In genomic region chr12:108850854-108851573, GRCh38 we compare ENCODE assay signal across 8 cellular contexts. TPM values are rescaled to one million over a fixed set of nuclear protein-coding genes. Genes with fewer than 3 reads are reported as not detected.
DNase-seq lines count a peak whose midpoint lies in the region; ATAC-seq, FAIRE-seq and TF ChIP-seq lines count a peak whose summit lies in the region.

No MANE protein-coding gene starts in this region.

- peak; percentile 56 for FAIRE-seq in GM12878 (lab: Jason Lieb, UNC)

- H3K9ac ChIP-seq in GM12878 (ENCODE audit: control insufficient read depth, insufficient read depth, low read length) = peak overlapping the region; percentile 21; the same call in 1 of the 2 replicates

- peak in 2 of 3 experiments; percentile 27 to 56; a peak in 4 of 6 replicates for TF ChIP-seq CTCF in GM12878 (IDR thresholded peaks at IDR 0.05 in 2 of 3, conservative IDR thresholded peaks at IDR 0.05 in 1 of 3; ENCODE audit: control insufficient read depth in 2 of 3, extremely low read depth in 1 of 3, insufficient read depth in 1 of 3, low read depth in 3 of 3, low read length in 3 of 3)

- no peak overlapping the region for H3K4me3 ChIP-seq in GM12878
- H3K4me3 ChIP-seq in mesodermal cell (ENCODE audit: extremely low read depth, insufficient read depth, low read length, poor library complexity, severe bottlenecking) = no peak overlapping the region

- ATAC-seq in HG03460 (IDR thresholded peaks at IDR 0.05; ENCODE audit: unreplicated experiment) = peak; percentile 69
- ATAC-seq in GM12878 = peak; percentile 82
- ATAC-seq in HG02571 (IDR thresholded peaks at IDR 0.05; ENCODE audit: unreplicated experiment) = no peak

- intact Hi-C loops in GM12878 (cut with micrococcal nuclease; ENCODE audit: unreplicated experiment) = loop anchor here (5.0 kb wide), 2 partner anchors 34 to 119 kb away; partner anchors contain the start of gene CORO1C

- no peaks in the 10 kb centered on the region for H4K20me1 ChIP-seq in GM12878 (ENCODE audit: control insufficient read depth, insufficient read depth)

- 54% methylated on average over 9 of the region's 9 CpGs for WGBS in GM12878 (ENCODE audit: insufficient coverage, insufficient replicate concordance, low lambda C conversion rate, missing lambda C conversion rate)
- 82 to 98% methylated on average over 2 to 6 of the region's 9 CpGs for WGBS in mesodermal cell (ENCODE audit: insufficient coverage in 2 of 2), 2 experiments

- H3K36me3 ChIP-seq in GM12878 (ENCODE audit: control insufficient read depth in 2 of 2, insufficient read depth in 2 of 2, low read length in 1 of 2) = peaks cover 3 to 17% of the 10 kb centered on the region in 2 experiments; a peak in 3 of 4 replicates
- peaks cover 85% of the 10 kb centered on the region for H3K36me3 ChIP-seq in mesodermal cell (ENCODE audit: control insufficient read depth, insufficient read depth, low read length)

- no peaks in the 10 kb centered on the region for H3K27me3 ChIP-seq in GM12878 (replicated peaks in 1 of 2; ENCODE audit: control insufficient read depth in 2 of 2, insufficient read depth in 2 of 2, low read length in 1 of 2)

- no peak overlapping the region for H2AFZ ChIP-seq in GM12878 (ENCODE audit: control insufficient read depth, low read depth, low read length)

- DNase-seq in SIG-M5 treated with dmso at 0.1 percent for 504 hours (lab: John Stamatoyannopoulos, UW; ENCODE audit: unreplicated experiment) = peak; percentile 75
- no peak for DNase-seq in SIG-M5 (lab: John Stamatoyannopoulos, UW)
- peak; percentile 79 for DNase-seq in GM12878 (ENCODE audit: low read depth, low spot score)
- DNase-seq in stimulated activated CD4-positive, alpha-beta T cell treated with anti-CD3 and anti-CD28 coated beads, Interleukin-12 subunit alpha, Interleukin-12 subunit beta, amount 100 ng/mL, for 4 hours = no peak
- DNase-seq in DMS79 (lab: John Stamatoyannopoulos, UW) = no peak

- SMC1A ChIA-PET in GM12878 (lab: Charles Lee; ENCODE audit: uncharacterized antibody, unreplicated experiment) = interaction anchor here (0.6 to 5.2 kb wide), 19 partner anchors 12 to 283 kb away, joined by 3 to 87 read pairs (median 6); no protein-coding TSS in a partner anchor

- H3K27ac ChIP-seq in GM12878 (ENCODE audit: control insufficient read depth, insufficient read depth) (peak overlapping the region; percentile 74), mesodermal cell (ENCODE audit: low read depth, low read length, severe bottlenecking) (peak overlapping the region; percentile 36)

- peaks cover 36% of the 10 kb centered on the region for H3K4me1 ChIP-seq in GM12878 (ENCODE audit: control insufficient read depth, insufficient read depth, low read length)
- H3K4me1 ChIP-seq in mesodermal cell (ENCODE audit: control insufficient read depth, insufficient read depth, low read length, poor library complexity, severe bottlenecking) = peaks cover 27% of the 10 kb centered on the region

- peak; percentile 66 to 84; a peak in 3 of 4 replicates for TF ChIP-seq EP300 in GM12878 (IDR thresholded peaks at IDR 0.05; ENCODE audit: borderline replicate concordance in 1 of 2, control insufficient read depth in 1 of 2, low read depth in 2 of 2, low read length in 2 of 2)

- CTCF ChIA-PET in GM12878 (lab: Yijun Ruan, JAX) = interaction anchor here (0.8 to 5.1 kb wide), 27 partner anchors 8 to 286 kb away, joined by 3 to 60 read pairs (median 6); no protein-coding TSS in a partner anchor

- TSS peak; percentile 92 for BruUV-seq in GM12878 (replicated peaks; lab: Mats Ljungman, UMichigan)

- RAD21 ChIA-PET in GM12878 (lab: Charles Lee; ENCODE audit: unreplicated experiment) = interaction anchor here (0.7 to 4.8 kb wide), 30 partner anchors 8 to 289 kb away, joined by 3 to 65 read pairs (median 6); partner anchors contain the start of genes ISCU and SELPLG

- H3K4me2 ChIP-seq in GM12878 (ENCODE audit: control insufficient read depth, insufficient read depth) = peak overlapping the region; percentile 63

- peak; percentile 67; the same call in 1 of the 2 replicates for TF ChIP-seq RAD21 in GM12878 (IDR thresholded peaks at IDR 0.05; ENCODE audit: insufficient read depth, low read depth, low read length)

- peaks cover 49% of the 10 kb centered on the region for H3K79me2 ChIP-seq in GM12878 (ENCODE audit: control insufficient read depth, insufficient read depth, low read length)

- in situ Hi-C loops in GM12878 (cut with MboI) = loop anchor here (5.0 kb wide), 1 partner anchor 284 kb away; no protein-coding TSS in a partner anchor

- no peaks in the 10 kb centered on the region; the same call in 2 of the 3 replicates for H3K9me3 ChIP-seq in GM12878 (replicated peaks; ENCODE audit: control insufficient read depth, insufficient read depth, low read length)
- no peaks in the 10 kb centered on the region for H3K9me3 ChIP-seq in mesodermal cell (ENCODE audit: control insufficient read depth, low read length)

- POLR2A ChIA-PET in GM12878 (lab: Charles Lee) = interaction anchor here (0.8 to 4.6 kb wide), 15 partner anchors 9 to 286 kb away, joined by 3 to 40 read pairs (median 5); partner anchors contain the start of gene SSH1

- TF ChIP-seq POLR2A in GM12878 (IDR thresholded peaks at IDR 0.05; ENCODE audit: low read depth, low read length) = no peak

TF ChIP-seq in GM12878, 131 proteins besides CTCF, POLR2A, EP300 and RAD21 (continues in another document):
- TF ChIP-seq ZBTB11 (CRISPR knock-in tag; IDR thresholded peaks at IDR 0.05) (no peak), CHD2 (IDR thresholded peaks at IDR 0.05; ENCODE audit: borderline replicate concordance, low read depth, low read length) (peak; percentile 89), EGR1 (IDR thresholded peaks at IDR 0.05; ENCODE audit: borderline replicate concordance in 1 of 2, low read depth in 2 of 2, low read length in 2 of 2) (no peak), RFX5 (IDR thresholded peaks at IDR 0.05; ENCODE audit: low read depth, low read length) (peak; percentile 95), WRNIP1 (IDR thresholded peaks at IDR 0.05; ENCODE audit: borderline replicate concordance, low read depth, low read length) (no peak)

RNA-seq across cellular contexts. Expression of gene SSH1, which starts 6.4 kb away (rescaled TPM):
- total RNA-seq in GM12878 (2013; cell fraction: nucleolus; rRNA removed) = 94.7 and 103 TPM in 2 replicates
- total RNA-seq in GM12878 (2014; rRNA removed) (7.1 and 7.2 TPM in 2 replicates), GM12878 (2014; rRNA removed; fragmentation: Illumina TruSeq; extraction: Trizol) (5.6 and 7.3 TPM in 2 replicates), GM12878 (2021) (28.6 and 29.9 TPM in 2 replicates)
- 5.3 TPM for polyA plus RNA-seq in GM12878 (2011; ENCODE audit: low read depth)
- polyA plus RNA-seq in GM12878 (2011; rRNA removed) (17.7 and 23.7 TPM in 2 replicates), GM12878 (2014; fragmentation: Illumina TruSeq; extraction: Trizol) (10.6 and 10.8 TPM in 2 replicates), GM12878 (2014; fragmentation: Nextera tagmentation; extraction: Ambion mirVana) (1 to 10 TPM; 1.5 to 1.6 TPM), GM12878 (2014; rRNA removed) (11.8 and 12.4 TPM in 2 replicates), GM12878 (2016; fragmentation: Nextera tagmentation; extraction: Ambion mirVana) (10 to 100 TPM; 12.1 to 12.7 TPM)
- 20.9 and 21.1 TPM in 2 replicates for polyA plus RNA-seq in GM12878 (2011; cell fraction: cytosol; rRNA removed)
- polyA plus RNA-seq in GM12878 (2011; cell fraction: nucleus; rRNA removed) = 27.3 and 35.4 TPM in 2 replicates
- polyA plus RNA-seq in GM12878 (2012) = 10.0 and 10.9 TPM in 2 replicates
- polyA minus RNA-seq in GM12878 (2011; rRNA and poly(A)+ RNA removed) = 33.6 and 36.7 TPM in 2 replicates
- 11.8 and 12.2 TPM in 2 replicates for polyA minus RNA-seq in GM12878 (2011; cell fraction: cytosol; rRNA and poly(A)+ RNA removed)
- polyA minus RNA-seq in GM12878 (2011; cell fraction: nucleus; rRNA and poly(A)+ RNA removed) = 15.5 and 33.2 TPM in 2 replicates
- 39.1 TPM for polyA plus RNA-seq in mesodermal cell (2013, experiment 1 of 2)
- polyA plus RNA-seq in mesodermal cell (2013, experiment 2 of 2) = 31.0 TPM

RNA-seq across cellular contexts. Expression of gene DAO, which starts 28.9 kb away (rescaled TPM):
- not detected in 2 replicates for total RNA-seq in GM12878 (2013; cell fraction: nucleolus; rRNA removed)
- not detected in 2 replicates for total RNA-seq in GM12878 (2014; rRNA removed)
- not detected in 2 replicates for total RNA-seq in GM12878 (2014; rRNA removed; fragmentation: Illumina TruSeq; extraction: Trizol)
- not detected in 2 replicates for total RNA-seq in GM12878 (2021)
- not detected for polyA plus RNA-seq in GM12878 (2011; ENCODE audit: low read depth)
- polyA plus RNA-seq in GM12878 (2011; rRNA removed) = 0.15 TPM in 1 of 2 replicates, not detected in the other
- not detected in 2 replicates for polyA plus RNA-seq in GM12878 (2011; cell fraction: cytosol; rRNA removed)
- 0.23 and 0.30 TPM in 2 replicates for polyA plus RNA-seq in GM12878 (2011; cell fraction: nucleus; rRNA removed)
- not detected in 2 replicates for polyA plus RNA-seq in GM12878 (2012)
- polyA plus RNA-seq in GM12878 (2014; fragmentation: Illumina TruSeq; extraction: Trizol) = not detected in 2 replicates
- polyA plus RNA-seq in GM12878 (2014; fragmentation: Nextera tagmentation; extraction: Ambion mirVana) = not detected
- polyA plus RNA-seq in GM12878 (2014; rRNA removed) = not detected in 2 replicates
- not detected for polyA plus RNA-seq in GM12878 (2016; fragmentation: Nextera tagmentation; extraction: Ambion mirVana)
- polyA minus RNA-seq in GM12878 (2011; rRNA and poly(A)+ RNA removed) = not detected in 2 replicates
- not detected in 2 replicates for polyA minus RNA-seq in GM12878 (2011; cell fraction: cytosol; rRNA and poly(A)+ RNA removed)
- polyA minus RNA-seq in GM12878 (2011; cell fraction: nucleus; rRNA and poly(A)+ RNA removed) = not detected in 2 replicates
- not detected for polyA plus RNA-seq in mesodermal cell (2013, experiment 1 of 2)
- not detected for polyA plus RNA-seq in mesodermal cell (2013, experiment 2 of 2)

Comparison
In these comparisons a context has a peak if more than half of its experiments do, and no peak if none do; other contexts are left out.
1. DNase-seq: peak in SIG-M5 treated with dmso at 0.1 percent for 504 hours (single experiment) and GM12878 (single experiment); none in SIG-M5 (single experiment), stimulated activated CD4-positive, alpha-beta T cell treated with anti-CD3 and anti-CD28 coated beads, Interleukin-12 subunit alpha, Interleukin-12 subunit beta, amount 100 ng/mL, for 4 hours (single experiment) and DMS79 (single experiment).